ENCODE assay signal across 29 cellular contexts in genomic region chrX:21398424-21398823, GRCh38. TPM values are rescaled to one million over a fixed set of nuclear protein-coding genes. Genes with fewer than 3 reads are reported as not detected.
DNase-seq lines count a peak whose midpoint lies in the region; ATAC-seq lines count a peak whose summit lies in the region.
"Had no signal": no experiment of that assay in that cellular context is flagged by ENCODE, and none has a peak within 500 bp of the region (broad histone marks: within the 10 kb centered on the region; RNA-seq: fewer than 3 reads in every experiment).

No MANE protein-coding gene starts in this region.

- H3K27ac Mint-ChIP-seq in activated CD4-positive, alpha-beta memory T cell treated with anti-CD3 and anti-CD28 coated beads for 36 hours: no peak overlapping the region
- no peak overlapping the region for H3K27ac Mint-ChIP-seq in activated CD4-positive, alpha-beta memory T cell treated with anti-CD3 and anti-CD28 coated beads, Interleukin-2, amount 10 ng/mL, durations not matched to agents 7 days and 5 days
- H3K27ac Mint-ChIP-seq: mesothelial cell of epicardium; naive B cell; progenitor cell of endocrine pancreas; stimulated activated naive B cell treated with anti-CD40 and anti-IgM and Interleukin-4, amounts not matched to agents 10 μg/mL and 1 μg/mL and 100 μg/mL, for 72 hours had no signal

- H3K4me1 Mint-ChIP-seq in activated CD4-positive, alpha-beta memory T cell treated with anti-CD3 and anti-CD28 coated beads for 36 hours (ENCODE audit: low read depth): no peaks in the 10 kb centered on the region
- no peaks in the 10 kb centered on the region for H3K4me1 Mint-ChIP-seq in activated CD4-positive, alpha-beta memory T cell treated with anti-CD3 and anti-CD28 coated beads, Interleukin-2, amount 10 ng/mL, durations not matched to agents 7 days and 5 days

- no peak overlapping the region for H4K5ac ChIP-seq in mesendoderm (ENCODE audit: low read length)

- WGBS in mesendoderm (ENCODE audit: extremely low coverage, insufficient coverage, low lambda C conversion rate): no CpG with 5 or more reads among the region's 3 CpGs

- H3K18ac ChIP-seq in mesendoderm (ENCODE audit: low read length): no peak overlapping the region

- H2BK15ac ChIP-seq in mesendoderm (replicated peaks; ENCODE audit: low read depth): no peak overlapping the region

- no peak overlapping the region for H3K9ac ChIP-seq in mesendoderm (ENCODE audit: low read length)
- H3K9ac ChIP-seq: BLaER1 had no signal

- no peaks in the 10 kb centered on the region for H3K36me3 Mint-ChIP-seq in activated CD4-positive, alpha-beta memory T cell treated with anti-CD3 and anti-CD28 coated beads for 36 hours
- no peaks in the 10 kb centered on the region for H3K36me3 Mint-ChIP-seq in activated CD4-positive, alpha-beta memory T cell treated with anti-CD3 and anti-CD28 coated beads, Interleukin-2, amount 10 ng/mL, durations not matched to agents 7 days and 5 days (ENCODE audit: low read depth)
- H3K36me3 Mint-ChIP-seq: mesothelial cell of epicardium; stimulated activated naive B cell treated with anti-CD40 and anti-IgM and Interleukin-4, amounts not matched to agents 10 μg/mL and 1 μg/mL and 100 μg/mL, for 72 hours had no signal

- no peak overlapping the region for H2BK5ac ChIP-seq in mesendoderm (ENCODE audit: low read length)

- no peaks in the 10 kb centered on the region for H3K79me2 ChIP-seq in mesendoderm (ENCODE audit: control insufficient read depth, insufficient read depth, low read length)

- no peak overlapping the region for H2BK120ac ChIP-seq in mesendoderm (ENCODE audit: low read depth, low read length)

- no peaks in the 10 kb centered on the region for H3K4me1 ChIP-seq in mesendoderm (ENCODE audit: control insufficient read depth, low read depth, low read length)
- H3K4me1 ChIP-seq: BLaER1, Caco-2, left lung, right lobe of liver had no signal

- no peak overlapping the region for H3K4ac ChIP-seq in mesendoderm (ENCODE audit: low read depth, low read length)

- no peak overlapping the region for H4K8ac ChIP-seq in mesendoderm (ENCODE audit: low read depth, low read length)

- POLR2A ChIA-PET in activated CD4-positive, alpha-beta memory T cell treated with anti-CD3 and anti-CD28 coated beads for 36 hours (lab: Charles Lee): no interaction called here
- POLR2A ChIA-PET in activated CD4-positive, alpha-beta memory T cell treated with anti-CD3 and anti-CD28 coated beads, Interleukin-2, amount 10 ng/mL, durations not matched to agents 7 days and 5 days (lab: Charles Lee): no interaction called here

- no peak overlapping the region for H3K23ac ChIP-seq in mesendoderm (ENCODE audit: low read length)

- no peak overlapping the region for H2AK5ac ChIP-seq in mesendoderm (ENCODE audit: low read length)

- H3K56ac ChIP-seq in mesendoderm (ENCODE audit: low read length): no peak overlapping the region

- peak; percentile 7 for DNase-seq in activated CD4-positive, alpha-beta memory T cell treated with anti-CD3 and anti-CD28 coated beads for 36 hours
- DNase-seq in activated CD4-positive, alpha-beta memory T cell treated with anti-CD3 and anti-CD28 coated beads, Interleukin-2, amount 10 ng/mL, durations not matched to agents 7 days and 5 days: no peak
- DNase-seq in Kasumi-1 (lab: John Stamatoyannopoulos, UW) (peak; percentile 1 to 8), UCSD-AML1 (lab: John Stamatoyannopoulos, UW; ENCODE audit: unreplicated experiment) (peak; percentile 14), mesendoderm (peak; percentile 5), NCI-H526 (lab: John Stamatoyannopoulos, UW) (no peak), NCI-H146 (lab: John Stamatoyannopoulos, UW) (no peak)
- DNase-seq: activated naive CD4-positive, alpha-beta T cell; activated T-cell treated with anti-CD3 and anti-CD28 coated beads, Interleukin-2, amount 50 U/mL, for 4 hours; amygdala; Caco-2; DMS79 treated with DMSO at 0.1 percent for 48 hours; effector CD4-positive, alpha-beta T cell; left lung; naive B cell; NCI-H1092; NCI-H1930; NCI-H69; right lobe of liver; stimulated activated CD4-positive, alpha-beta T cell treated with anti-CD3 and anti-CD28 coated beads, Interleukin-12 subunit alpha, Interleukin-12 subunit beta, amount 100 ng/mL, for 4 hours; stimulated activated CD4-positive, alpha-beta T cell treated with anti-CD3 and anti-CD28 coated beads, Interleukin-4, amount 100 ng/mL, for 4 hours; stimulated activated naive B cell treated with anti-CD40 and anti-IgM and Interleukin-4, amounts not matched to agents 10 μg/mL and 1 μg/mL and 100 μg/mL, for 72 hours; T1000 had no signal

- no peaks in the 10 kb centered on the region for H3K27me3 Mint-ChIP-seq in activated CD4-positive, alpha-beta memory T cell treated with anti-CD3 and anti-CD28 coated beads for 36 hours
- no peaks in the 10 kb centered on the region for H3K27me3 Mint-ChIP-seq in activated CD4-positive, alpha-beta memory T cell treated with anti-CD3 and anti-CD28 coated beads, Interleukin-2, amount 10 ng/mL, durations not matched to agents 7 days and 5 days
- H3K27me3 Mint-ChIP-seq: naive B cell; progenitor cell of endocrine pancreas; stimulated activated naive B cell treated with anti-CD40 and anti-IgM and Interleukin-4, amounts not matched to agents 10 μg/mL and 1 μg/mL and 100 μg/mL, for 72 hours had no signal

- H3K27me3 ChIP-seq in mesendoderm (ENCODE audit: insufficient read depth, low read length, poor library complexity): no peaks in the 10 kb centered on the region
- H3K27me3 ChIP-seq: BLaER1, left lung, right lobe of liver had no signal

- no peak overlapping the region for H3K4me3 ChIP-seq in mesendoderm (ENCODE audit: low read length)
- H3K4me3 ChIP-seq: BLaER1, left lung, right lobe of liver had no signal

- no peak overlapping the region for H3K4me2 ChIP-seq in mesendoderm (ENCODE audit: low read length)
- H3K4me2 ChIP-seq: BLaER1 had no signal

- CTCF ChIA-PET in activated CD4-positive, alpha-beta memory T cell treated with anti-CD3 and anti-CD28 coated beads for 36 hours (lab: Charles Lee): no interaction called here
- CTCF ChIA-PET in activated CD4-positive, alpha-beta memory T cell treated with anti-CD3 and anti-CD28 coated beads, Interleukin-2, amount 10 ng/mL, durations not matched to agents 7 days and 5 days (lab: Charles Lee): no interaction called here

- no peaks in the 10 kb centered on the region for H3K36me3 ChIP-seq in mesendoderm (ENCODE audit: control insufficient read depth, insufficient read depth, low read length)
- H3K36me3 ChIP-seq: BLaER1, left lung, right lobe of liver had no signal

- no peaks in the 10 kb centered on the region for H3K79me1 ChIP-seq in mesendoderm (ENCODE audit: low read length)

- H3K27ac ChIP-seq in mesendoderm (ENCODE audit: low read depth, low read length): no peak overlapping the region
- H3K27ac ChIP-seq: BLaER1, left lung, right lobe of liver had no signal

- H3K4me3 Mint-ChIP-seq in activated CD4-positive, alpha-beta memory T cell treated with anti-CD3 and anti-CD28 coated beads for 36 hours: no peak overlapping the region
- H3K4me3 Mint-ChIP-seq in activated CD4-positive, alpha-beta memory T cell treated with anti-CD3 and anti-CD28 coated beads, Interleukin-2, amount 10 ng/mL, durations not matched to agents 7 days and 5 days: no peak overlapping the region
- H3K4me3 Mint-ChIP-seq: activated T-cell treated with anti-CD3 and anti-CD28 coated beads, Interleukin-2, amount 50 U/mL, for 4 hours; mesothelial cell of epicardium; naive B cell; stimulated activated naive B cell treated with anti-CD40 and anti-IgM and Interleukin-4, amounts not matched to agents 10 μg/mL and 1 μg/mL and 100 μg/mL, for 72 hours had no signal

- intact Hi-C loops in activated CD4-positive, alpha-beta memory T cell treated with anti-CD3 and anti-CD28 coated beads for 36 hours (cut with micrococcal nuclease): no loop called here

- ATAC-seq in HG02981 (IDR thresholded peaks at IDR 0.05; ENCODE audit: unreplicated experiment): no peak
- ATAC-seq: activated CD4-positive, CD25-positive, alpha-beta regulatory T cell treated with anti-CD3 and anti-CD28 coated beads, Interleukin-2, amount 50 U/mL, for 24 hours; activated T-cell treated with anti-CD3 and anti-CD28 coated beads, Interleukin-2, amount 50 U/mL, for 4 hours; left lung; Right ventricle myocardium inferior had no signal

- H3K9me3 Mint-ChIP-seq in activated CD4-positive, alpha-beta memory T cell treated with anti-CD3 and anti-CD28 coated beads for 36 hours: no peaks in the 10 kb centered on the region
- no peaks in the 10 kb centered on the region for H3K9me3 Mint-ChIP-seq in activated CD4-positive, alpha-beta memory T cell treated with anti-CD3 and anti-CD28 coated beads, Interleukin-2, amount 10 ng/mL, durations not matched to agents 7 days and 5 days
- H3K9me3 Mint-ChIP-seq: activated T-cell treated with anti-CD3 and anti-CD28 coated beads, Interleukin-2, amount 50 U/mL, for 4 hours; mesothelial cell of epicardium; stimulated activated naive B cell treated with anti-CD40 and anti-IgM and Interleukin-4, amounts not matched to agents 10 μg/mL and 1 μg/mL and 100 μg/mL, for 72 hours had no signal

RNA-seq across cellular contexts. Expression of gene CNKSR2, which starts 24.2 kb away (rescaled TPM):
- 1 to 10 TPM; 3.6 to 3.7 TPM for total RNA-seq in activated CD4-positive, alpha-beta memory T cell treated with anti-CD3 and anti-CD28 coated beads for 36 hours
- 1 to 10 TPM; 2.9 to 3.8 TPM for total RNA-seq in activated CD4-positive, alpha-beta memory T cell treated with anti-CD3 and anti-CD28 coated beads, Interleukin-2, amount 10 ng/mL, durations not matched to agents 7 days and 5 days
- polyA plus RNA-seq in mesendoderm (2013, experiment 1 of 2): 3.4 TPM
- 3.5 TPM for polyA plus RNA-seq in mesendoderm (2013, experiment 2 of 2)
- total RNA-seq: Caco-2 had no signal

Comparison
In these comparisons a context has a peak if more than half of its experiments do, and no peak if none do; other contexts are left out.
1. DNase-seq: peak in activated CD4-positive, alpha-beta memory T cell treated with anti-CD3 and anti-CD28 coated beads for 36 hours (single experiment), Kasumi-1 (2 of 2), UCSD-AML1 (single experiment) and mesendoderm (single experiment); none in activated CD4-positive, alpha-beta memory T cell treated with anti-CD3 and anti-CD28 coated beads, Interleukin-2, amount 10 ng/mL, durations not matched to agents 7 days and 5 days (single experiment), NCI-H526 (0 of 2) and NCI-H146 (single experiment).